8 cellular contexts compared by ENCODE assay signal in genomic region chr2:119028327-119029174, GRCh38.
DNase-seq lines count a peak whose midpoint lies in the region; ATAC-seq and TF ChIP-seq lines count a peak whose summit lies in the region.

No MANE protein-coding gene starts in this region.

- peaks cover 0 to 18% (median 0%) of the 10 kb centered on the region in 45 donors for H3K27me3 ChIP-seq in dorsolateral prefrontal cortex

- peak; percentile 50 for TF ChIP-seq CTCF in GM13977 (IDR thresholded peaks at IDR 0.05; ENCODE audit: extremely low read depth, insufficient read depth, missing control alignments)
- peak; percentile 76 for TF ChIP-seq CTCF in OCI-LY7 (conservative IDR thresholded peaks at IDR 0.05; ENCODE audit: low read length)
- peak in 27 of 56 donors; percentile 13 to 44 (median 25) for TF ChIP-seq CTCF in dorsolateral prefrontal cortex (IDR thresholded peaks at IDR 0.05 in 54 of 56, conservative IDR thresholded peaks at IDR 0.05 in 2 of 56; ENCODE audit: low read depth in 1 of 56, partially characterized antibody in 56 of 56)

- H3K9me3 ChIP-seq in OCI-LY7 (ENCODE audit: low read length), result no peaks in the 10 kb centered on the region

- H3K4me3 ChIP-seq in OCI-LY7 (ENCODE audit: low read depth, low read length, poor library complexity, severe bottlenecking) (no peak overlapping the region), dorsolateral prefrontal cortex (no peak overlapping the region)

- in situ Hi-C loops in GM13977 (cut with MboI; ENCODE audit: low pct_unique_long_range_greater_than_20kb, low sequenced_read_pairs, unreplicated experiment), result no loop called here

- CTCF ChIA-PET in OCI-LY7 (lab: Charles Lee; ENCODE audit: unreplicated experiment), result no interaction called here

- ATAC-seq in HG02885 (IDR thresholded peaks at IDR 0.05; ENCODE audit: poor library complexity, unreplicated experiment), result no peak

- no peaks in the 10 kb centered on the region for H3K79me2 ChIP-seq in OCI-LY7 (ENCODE audit: insufficient read depth, low read depth, low read length)

- no peaks in the 10 kb centered on the region for H3K4me1 ChIP-seq in OCI-LY7 (ENCODE audit: insufficient read depth, low read length, poor library complexity, severe bottlenecking)

- no peaks in the 10 kb centered on the region for H3K36me3 ChIP-seq in OCI-LY7 (ENCODE audit: insufficient read depth, low read length)

- BruUV-seq in OCI-LY7 (replicated peaks; lab: Mats Ljungman, UMichigan), result no TSS peak

- DNase-seq in AG08395 (ENCODE audit: low spot score) (peak; percentile 33), GM13977 (ENCODE audit: low spot score) (peak; percentile 49), OCI-LY7 (ENCODE audit: low spot score) (peak; percentile 27), glomerular visceral epithelial cell (ENCODE audit: extremely low spot score) (peak; percentile 22), ecto neural progenitor cell (ENCODE audit: low spot score) (no peak), dorsolateral prefrontal cortex (no peak)
- no peak for DNase-seq in activated naive CD4-positive, alpha-beta T cell treated with anti-CD3 and anti-CD28 coated beads, Interleukin-2, amount 50 U/mL, for 16 hours

- H2AFZ ChIP-seq in OCI-LY7 (ENCODE audit: low read length), result no peak overlapping the region

- intact Hi-C loops in OCI-LY7 (cut with micrococcal nuclease; ENCODE audit: unreplicated experiment) (loop anchor here (2.0 to 5.0 kb wide), 2 partner anchors 239 to 262 kb away; no protein-coding TSS in a partner anchor), dorsolateral prefrontal cortex (cut with DNase I) (no loop called here)

- POLR2A ChIA-PET in OCI-LY7 (lab: Charles Lee), result no interaction called here

- H3K27ac ChIP-seq in OCI-LY7 (ENCODE audit: low read depth, low read length, poor library complexity, severe bottlenecking), result no peak overlapping the region
- no peak overlapping the region for H3K27ac ChIP-seq in dorsolateral prefrontal cortex

- no peaks in the 10 kb centered on the region for H3K9me2 ChIP-seq in OCI-LY7 (ENCODE audit: insufficient read depth, low read length)

- H4K20me1 ChIP-seq in OCI-LY7 (ENCODE audit: insufficient read depth, low read length), result no peaks in the 10 kb centered on the region

- no peak overlapping the region for H3K4me2 ChIP-seq in OCI-LY7 (ENCODE audit: low read length)

Comparison
In these comparisons a context has a peak if more than half of its experiments do, and no peak if none do; other contexts are left out.
1. DNase-seq: peak in AG08395 (single experiment), GM13977 (single experiment), OCI-LY7 (single experiment) and glomerular visceral epithelial cell (single experiment); none in ecto neural progenitor cell (single experiment), activated naive CD4-positive, alpha-beta T cell treated with anti-CD3 and anti-CD28 coated beads, Interleukin-2, amount 50 U/mL, for 16 hours (single experiment) and dorsolateral prefrontal cortex (0 of 10).